Comparison of ENCODE assay signal across 8 cellular contexts in genomic region chr11:111541209-111542061, GRCh38. TPM values are rescaled to one million over a fixed set of nuclear protein-coding genes. Genes with fewer than 3 reads are reported as not detected.
A peak's percentile ranks its signal among the peaks of the same experiment; 100 is the strongest.
DNase-seq lines count a peak whose midpoint lies in the region; ATAC-seq and TF ChIP-seq lines count a peak whose summit lies in the region.

No MANE protein-coding gene starts in this region.

- H3K9me3 ChIP-seq in BE2C (no peaks in the 10 kb centered on the region; the same call in 1 of the 2 replicates), MG63 (peaks cover 2% of the 10 kb centered on the region; the same call in 1 of the 2 replicates)

- TF ChIP-seq CTCF in BE2C (IDR thresholded peaks at IDR 0.05; ENCODE audit: low read depth, low read length) (no peak), choroid plexus epithelial cell (conservative IDR thresholded peaks at IDR 0.05; ENCODE audit: low read depth, low read length) (no peak)

- H3K27me3 ChIP-seq in BE2C (peaks cover 29% of the 10 kb centered on the region), MG63 (no peaks in the 10 kb centered on the region)

- ATAC-seq in GM19324 (IDR thresholded peaks at IDR 0.05; ENCODE audit: low FRiP score, unreplicated experiment), result no peak

- no peaks in the 10 kb centered on the region for H3K36me3 ChIP-seq in BE2C
- H3K36me3 ChIP-seq in MG63, result peaks cover 27% of the 10 kb centered on the region

- H3K4me3 ChIP-seq in BE2C (ENCODE audit: low read depth, low read length), result peak overlapping the region; percentile 47
- H3K4me3 ChIP-seq in MG63, result peak overlapping the region; percentile 59
- H3K4me3 ChIP-seq in choroid plexus epithelial cell (ENCODE audit: low read depth, low read length), result peak overlapping the region; percentile 62

- DNase-seq in BE2C, result no peak
- DNase-seq in MG63, result peak; percentile 86
- peak; percentile 65 for DNase-seq in choroid plexus epithelial cell (ENCODE audit: low read depth)
- peak; percentile 53 for DNase-seq in kidney glomerular epithelial cell (lab: John Stamatoyannopoulos, UW)
- DNase-seq in stimulated activated CD8-positive, alpha-beta memory T cell treated with anti-CD3 and anti-CD28 coated beads, Interleukin-4, amount 100 ng/mL, for 48 hours, result peak; percentile 28
- DNase-seq in HUDEP-2 (lab: John Stamatoyannopoulos, UW; ENCODE audit: unreplicated experiment in 76 of 76), result no peak
- DNase-seq in NCI-H345 (lab: John Stamatoyannopoulos, UW), result no peak

- no peaks in the 10 kb centered on the region for H3K4me1 ChIP-seq in BE2C

RNA-seq across cellular contexts. Expression of gene LAYN, which starts 0.9 kb away (rescaled TPM):
- polyA plus RNA-seq in BE2C (2012; ENCODE audit: insufficient read depth, insufficient read length, low read depth), result 0.65 TPM
- total RNA-seq in MG63 (2014; rRNA removed; shearing (Covaris generic); ENCODE audit: low replicate concordance), result 57.3 and 72.7 TPM in 2 replicates

RNA-seq across cellular contexts. Expression of gene HOATZ, which starts 26.9 kb away (rescaled TPM):
- not detected for polyA plus RNA-seq in BE2C (2012; ENCODE audit: insufficient read depth, insufficient read length, low read depth)
- total RNA-seq in MG63 (2014; rRNA removed; shearing (Covaris generic); ENCODE audit: low replicate concordance), result not detected in 2 replicates

RNA-seq across cellular contexts. Expression of gene BTG4, which starts 29.2 kb away (rescaled TPM):
- polyA plus RNA-seq in BE2C (2012; ENCODE audit: insufficient read depth, insufficient read length, low read depth), result not detected
- total RNA-seq in MG63 (2014; rRNA removed; shearing (Covaris generic); ENCODE audit: low replicate concordance), result not detected in 2 replicates

Comparison
In these comparisons a context has a peak if more than half of its experiments do, and no peak if none do; other contexts are left out.
1. DNase-seq: peak in MG63 (single experiment), choroid plexus epithelial cell (single experiment), kidney glomerular epithelial cell (single experiment) and stimulated activated CD8-positive, alpha-beta memory T cell treated with anti-CD3 and anti-CD28 coated beads, Interleukin-4, amount 100 ng/mL, for 48 hours (single experiment); none in BE2C (single experiment), HUDEP-2 (0 of 76) and NCI-H345 (single experiment).
2. Peak in every context shown above with its lines, with median percentiles within 50 percentile points of each other: H3K4me3 ChIP-seq.